Comparison of ENCODE assay signal across 9 cellular contexts in the genomic region with DNA sequence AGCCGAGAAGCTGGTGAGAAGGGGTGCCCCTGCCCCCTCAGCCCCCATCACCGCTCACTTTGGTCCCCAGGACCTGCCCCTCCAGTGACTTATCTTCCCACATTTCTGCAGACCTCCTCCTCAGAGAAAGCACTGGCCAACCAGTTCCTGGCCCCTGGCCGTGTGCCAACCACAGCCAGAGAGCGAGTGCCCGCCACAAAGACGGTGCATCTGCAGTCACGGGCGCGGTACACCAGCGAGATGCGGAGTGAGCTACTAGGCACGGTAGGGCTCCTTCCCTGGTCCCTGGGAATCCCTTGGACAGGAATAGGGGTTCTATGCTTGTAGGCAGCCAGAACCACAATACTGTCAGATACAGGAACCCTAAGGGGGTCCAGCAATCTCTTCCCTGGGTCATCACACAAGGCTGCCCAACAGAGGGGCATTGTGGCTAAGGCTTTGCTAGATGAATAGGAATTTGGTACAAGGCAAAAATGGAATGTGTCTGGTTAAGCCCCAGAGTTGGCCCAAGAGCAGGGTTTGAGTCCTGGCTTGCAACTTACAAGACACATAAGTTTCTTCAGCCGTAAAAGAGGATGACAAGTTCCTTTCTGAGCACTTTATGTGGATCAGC. TPM values are rescaled to one million over a fixed set of nuclear protein-coding genes. Genes with fewer than 3 reads are reported as not detected.
DNase-seq lines count a peak whose midpoint lies in the region; ATAC-seq and TF ChIP-seq lines count a peak whose summit lies in the region.
"Had no signal": no experiment of that assay in that cellular context is flagged by ENCODE, and none has a peak within 500 bp of the region (broad histone marks: within the 10 kb centered on the region; RNA-seq: fewer than 3 reads in every experiment).

No MANE protein-coding gene starts in this region.

- peaks cover 45% of the 10 kb centered on the region for H3K36me3 Mint-ChIP-seq in activated naive CD4-positive, alpha-beta T cell treated with anti-CD3 and anti-CD28 coated beads, Interleukin-2, amount 10 ng/mL, durations not matched to agents 7 days and 5 days

- H3K27me3 ChIP-seq in adipocyte (replicated peaks; ENCODE audit: control insufficient read depth, insufficient read depth, low read length) = no peaks in the 10 kb centered on the region
- H3K27me3 ChIP-seq in right lobe of liver = no peaks in the 10 kb centered on the region
- no peaks in the 10 kb centered on the region for H3K27me3 ChIP-seq in upper lobe of right lung
- H3K27me3 ChIP-seq in SJCRH30 = no peaks in the 10 kb centered on the region
- H3K27me3 ChIP-seq: body of pancreas had no signal

- peak overlapping the region; percentile 92 for H3K4me3 ChIP-seq in adipocyte (ENCODE audit: low read length)
- peak overlapping the region; percentile 78 to 91 (median 81) for H3K4me3 ChIP-seq in right lobe of liver
- H3K4me3 ChIP-seq in upper lobe of right lung = peak overlapping the region; percentile 73
- no peak overlapping the region; the same call in 1 of the 2 replicates for H3K4me3 ChIP-seq in SJCRH30

- CTCF ChIA-PET in activated naive CD4-positive, alpha-beta T cell treated with anti-CD3 and anti-CD28 coated beads, Interleukin-2, amount 10 ng/mL, durations not matched to agents 7 days and 5 days (lab: Charles Lee) = no interaction called here

- H3K36me3 ChIP-seq in adipocyte (ENCODE audit: control insufficient read depth, insufficient read depth, low read length, severe bottlenecking) = peaks cover 34% of the 10 kb centered on the region
- H3K36me3 ChIP-seq in right lobe of liver = peaks cover 0 to 30% (median 7%) of the 10 kb centered on the region in 4 donors
- H3K36me3 ChIP-seq in upper lobe of right lung = peaks cover 39% of the 10 kb centered on the region
- H3K36me3 ChIP-seq in SJCRH30 = peaks cover 12% of the 10 kb centered on the region; the same call in 1 of the 2 replicates

- ATAC-seq in right lobe of liver = no peak
- no peak for ATAC-seq in upper lobe of right lung
- no peak for ATAC-seq in GM18870 (IDR thresholded peaks at IDR 0.05; ENCODE audit: unreplicated experiment)

- H3K9me3 ChIP-seq in adipocyte (ENCODE audit: control insufficient read depth, low read length) (no peaks in the 10 kb centered on the region), right lobe of liver (no peaks in the 10 kb centered on the region), upper lobe of right lung (no peaks in the 10 kb centered on the region), SJCRH30 (replicated peaks) (no peaks in the 10 kb centered on the region)
- H3K9me3 ChIP-seq: body of pancreas had no signal

- H3K9me3 Mint-ChIP-seq in activated naive CD4-positive, alpha-beta T cell treated with anti-CD3 and anti-CD28 coated beads, Interleukin-2, amount 10 ng/mL, durations not matched to agents 7 days and 5 days = no peaks in the 10 kb centered on the region

- peaks cover 22% of the 10 kb centered on the region for H3K4me1 ChIP-seq in adipocyte (ENCODE audit: control insufficient read depth, insufficient read depth, low read length)
- H3K4me1 ChIP-seq in right lobe of liver = peaks cover 0 to 13% (median 3%) of the 10 kb centered on the region in 4 donors
- H3K4me1 ChIP-seq in upper lobe of right lung = peaks cover 13% of the 10 kb centered on the region
- peaks cover 4% of the 10 kb centered on the region; the same call in 1 of the 2 replicates for H3K4me1 ChIP-seq in SJCRH30

- H3K27me3 Mint-ChIP-seq in activated naive CD4-positive, alpha-beta T cell treated with anti-CD3 and anti-CD28 coated beads, Interleukin-2, amount 10 ng/mL, durations not matched to agents 7 days and 5 days = peaks cover 4% of the 10 kb centered on the region

- no peak for TF ChIP-seq POLR2A in right lobe of liver (IDR thresholded peaks at IDR 0.05)

- no peak overlapping the region for H3K27ac ChIP-seq in right lobe of liver
- peak overlapping the region; percentile 97 for H3K27ac ChIP-seq in upper lobe of right lung
- H3K27ac ChIP-seq in SJCRH30 = no peak overlapping the region

- intact Hi-C loops in right lobe of liver (cut with DNase I) = no loop called here
- intact Hi-C loops in upper lobe of right lung (cut with DNase I) = no loop called here

- 75% methylated on average over 2 of the region's 13 CpGs for WGBS in right lobe of liver (ENCODE audit: insufficient coverage, low coverage, low lambda C conversion rate, missing lambda C conversion rate)

- peak overlapping the region; percentile 99 for H3K27ac Mint-ChIP-seq in activated naive CD4-positive, alpha-beta T cell treated with anti-CD3 and anti-CD28 coated beads, Interleukin-2, amount 10 ng/mL, durations not matched to agents 7 days and 5 days

- peak overlapping the region; percentile 89 for H3K4me3 Mint-ChIP-seq in activated naive CD4-positive, alpha-beta T cell treated with anti-CD3 and anti-CD28 coated beads, Interleukin-2, amount 10 ng/mL, durations not matched to agents 7 days and 5 days

- DNase-seq in activated naive CD4-positive, alpha-beta T cell treated with anti-CD3 and anti-CD28 coated beads, Interleukin-2, amount 10 ng/mL, durations not matched to agents 7 days and 5 days = no peak
- no peak for DNase-seq in activated naive CD4-positive, alpha-beta T cell (lab: John Stamatoyannopoulos, UW)
- DNase-seq in adipocyte (ENCODE audit: low read depth) (no peak), right lobe of liver (no peak), upper lobe of right lung (no peak), SJCRH30 (no peak), NCI-H524 (lab: John Stamatoyannopoulos, UW) (no peak)

- TF ChIP-seq CTCF in right lobe of liver (IDR thresholded peaks at IDR 0.05) (no peak), upper lobe of right lung (IDR thresholded peaks at IDR 0.05) (no peak)

- peaks cover 25% of the 10 kb centered on the region for H3K4me1 Mint-ChIP-seq in activated naive CD4-positive, alpha-beta T cell treated with anti-CD3 and anti-CD28 coated beads, Interleukin-2, amount 10 ng/mL, durations not matched to agents 7 days and 5 days

- H3K9ac ChIP-seq in adipocyte (ENCODE audit: low read length) = peak overlapping the region; percentile 94

RNA-seq across cellular contexts. Expression of gene USE1, which starts 1.0 kb away (rescaled TPM):
- total RNA-seq in right lobe of liver (10 to 100 TPM; 13.5 to 20.3 (median 18.6) TPM), upper lobe of right lung (24.0 TPM)
- total RNA-seq in SJCRH30 (2014; rRNA removed; shearing (Covaris generic)) = 9.9 and 11.0 TPM in 2 replicates

RNA-seq across cellular contexts. Expression of gene OCEL1, which starts 9.9 kb away (rescaled TPM):
- total RNA-seq in right lobe of liver (10 to 100 TPM; 17.8 to 64.2 (median 31.2) TPM), upper lobe of right lung (31.6 TPM)
- 5.1 and 5.3 TPM in 2 replicates for total RNA-seq in SJCRH30 (2014; rRNA removed; shearing (Covaris generic))

RNA-seq across cellular contexts. Expression of gene NR2F6, which starts 29.6 kb away (rescaled TPM):
- 100 to 1,000 TPM in 1 of 6 experiments, 10 to 100 TPM in 5; 48.5 to 105 (median 80.9) TPM for total RNA-seq in right lobe of liver
- total RNA-seq in upper lobe of right lung = 41.7 TPM
- 41.0 and 42.0 TPM in 2 replicates for total RNA-seq in SJCRH30 (2014; rRNA removed; shearing (Covaris generic))

RNA-seq across cellular contexts. Expression of gene USHBP1, which starts 48.4 kb away (rescaled TPM):
- 1 to 10 TPM in 5 of 6 experiments, under 1 TPM in 1; 0.81 to 3.6 (median 1.7) TPM for total RNA-seq in right lobe of liver
- total RNA-seq in upper lobe of right lung = 14.0 TPM
- 0.04 TPM in 1 of 2 replicates, not detected in the other for total RNA-seq in SJCRH30 (2014; rRNA removed; shearing (Covaris generic))

RNA-seq across cellular contexts. Expression of gene BABAM1, which starts 51.1 kb away (rescaled TPM):
- total RNA-seq in right lobe of liver (10 to 100 TPM; 29.2 to 51.3 (median 37.9) TPM), upper lobe of right lung (67.9 TPM)
- total RNA-seq in SJCRH30 (2014; rRNA removed; shearing (Covaris generic)) = 96.0 and 98.5 TPM in 2 replicates
